In genomic region chr10:11823989-11824346, GRCh38 we compare ENCODE assay signal across 8 cellular contexts. TPM values are rescaled to one million over a fixed set of nuclear protein-coding genes. Genes with fewer than 3 reads are reported as not detected.
DNase-seq lines count a peak whose midpoint lies in the region; ATAC-seq, FAIRE-seq and TF ChIP-seq lines count a peak whose summit lies in the region.

No MANE protein-coding gene starts in this region.

- no peak for TF ChIP-seq CTCF in keratinocyte (optimal IDR thresholded peaks at IDR 0.05 in 1 of 3, IDR thresholded peaks at IDR 0.05 in 1 of 3, conservative IDR thresholded peaks at IDR 0.05 in 1 of 3; ENCODE audit: extremely low read depth in 1 of 3, insufficient read depth in 2 of 3, low read length in 3 of 3)
- no peak for TF ChIP-seq CTCF in suprapubic skin (IDR thresholded peaks at IDR 0.05)

- peaks cover 60% of the 10 kb centered on the region for H3K27me3 Mint-ChIP-seq in T-helper 2 cell treated with Interferon-gamma antibody and Interleukin-4, amounts not matched to agents 5 μg/mL and 100 μg/mL, for 36 hours (ENCODE audit: low read depth)
- H3K27me3 Mint-ChIP-seq in activated naive CD8-positive, alpha-beta T cell treated with anti-CD3 and anti-CD28 coated beads, Interleukin-2, amount 50 U/mL, for 24 hours, result peaks cover 51% of the 10 kb centered on the region

- peak overlapping the region; percentile 65 for H3K27ac ChIP-seq in keratinocyte (ENCODE audit: control insufficient read depth, insufficient read depth, low read length)
- H3K27ac ChIP-seq in suprapubic skin, result peak overlapping the region; percentile 80

- no peaks in the 10 kb centered on the region for H3K9me3 Mint-ChIP-seq in T-helper 2 cell treated with Interferon-gamma antibody and Interleukin-4, amounts not matched to agents 5 μg/mL and 100 μg/mL, for 36 hours
- no peaks in the 10 kb centered on the region for H3K9me3 Mint-ChIP-seq in activated naive CD8-positive, alpha-beta T cell treated with anti-CD3 and anti-CD28 coated beads, Interleukin-2, amount 50 U/mL, for 24 hours

- no peak for TF ChIP-seq POLR2A in suprapubic skin (IDR thresholded peaks at IDR 0.05)

- peaks cover 4% of the 10 kb centered on the region for H3K9me1 ChIP-seq in keratinocyte (ENCODE audit: control insufficient read depth, extremely low read depth, insufficient read depth, low read length)

- H3K4me1 Mint-ChIP-seq in T-helper 2 cell treated with Interferon-gamma antibody and Interleukin-4, amounts not matched to agents 5 μg/mL and 100 μg/mL, for 36 hours (ENCODE audit: low read depth), result peaks cover 8% of the 10 kb centered on the region
- peaks cover 12% of the 10 kb centered on the region for H3K4me1 Mint-ChIP-seq in activated naive CD8-positive, alpha-beta T cell treated with anti-CD3 and anti-CD28 coated beads, Interleukin-2, amount 50 U/mL, for 24 hours

- H3K79me2 ChIP-seq in keratinocyte (ENCODE audit: control insufficient read depth, insufficient read depth, low read length), result peaks cover 57% of the 10 kb centered on the region

- TF ChIP-seq EP300 in suprapubic skin (IDR thresholded peaks at IDR 0.05), result no peak

- peak overlapping the region; percentile 98 for H3K4me2 ChIP-seq in keratinocyte (ENCODE audit: control insufficient read depth, extremely low read depth, insufficient read depth, low read depth, low read length)

- H3K9me3 ChIP-seq in keratinocyte (ENCODE audit: control insufficient read depth, low read depth, low read length) (no peaks in the 10 kb centered on the region), suprapubic skin (no peaks in the 10 kb centered on the region)

- dilution Hi-C loops in keratinocyte (cut with MboI; ENCODE audit: extremely low pct_ligation_motif_present, low sequenced_read_pairs), result no loop called here

- no peak for DNase-seq in T-helper 2 cell treated with Interferon-gamma antibody and Interleukin-4, amounts not matched to agents 5 μg/mL and 100 μg/mL, for 36 hours (ENCODE audit: low spot score)
- DNase-seq in T-helper 2 cell (no peak), keratinocyte (ENCODE audit: low read depth, low spot score) (no peak), suprapubic skin (ENCODE audit: low spot score in 2 of 2) (no peak), anterior cingulate cortex (lab: John Stamatoyannopoulos, UW) (no peak), NCI-H1105 (lab: John Stamatoyannopoulos, UW) (no peak), NCI-H510A (lab: John Stamatoyannopoulos, UW) (no peak)
- DNase-seq in activated naive CD8-positive, alpha-beta T cell treated with anti-CD3 and anti-CD28 coated beads, Interleukin-2, amount 50 U/mL, for 24 hours, result no peak

- no peak overlapping the region for H3K27ac Mint-ChIP-seq in T-helper 2 cell treated with Interferon-gamma antibody and Interleukin-4, amounts not matched to agents 5 μg/mL and 100 μg/mL, for 36 hours
- peak overlapping the region; percentile 78 for H3K27ac Mint-ChIP-seq in activated naive CD8-positive, alpha-beta T cell treated with anti-CD3 and anti-CD28 coated beads, Interleukin-2, amount 50 U/mL, for 24 hours

- no peak overlapping the region for H2AFZ ChIP-seq in keratinocyte (ENCODE audit: control insufficient read depth, low read length)

- H3K4me1 ChIP-seq in keratinocyte (ENCODE audit: control insufficient read depth, extremely low read depth, insufficient read depth, low read length) (peaks cover 24% of the 10 kb centered on the region), suprapubic skin (peaks cover 33% of the 10 kb centered on the region)

- peak; percentile 29 for ATAC-seq in activated naive CD8-positive, alpha-beta T cell treated with anti-CD3 and anti-CD28 coated beads, Interleukin-2, amount 50 U/mL, for 24 hours

- H3K9ac ChIP-seq in keratinocyte (ENCODE audit: control insufficient read depth, extremely low read depth, insufficient read depth, low read length), result peak overlapping the region; percentile 84

- WGBS in suprapubic skin, result 12% methylated on average over 6 of the region's 6 CpGs

- H3K4me3 ChIP-seq in keratinocyte (ENCODE audit: control insufficient read depth in 2 of 3, extremely low read depth in 1 of 3, insufficient read depth in 2 of 3, low read depth in 1 of 3, low read length in 3 of 3) (peak overlapping the region; percentile 88 to 93 (median 92)), suprapubic skin (peak overlapping the region; percentile 88)

- no peak for FAIRE-seq in keratinocyte (lab: Jason Lieb, UNC)

- no peaks in the 10 kb centered on the region for H3K27me3 ChIP-seq in keratinocyte (ENCODE audit: control insufficient read depth, extremely low read depth, insufficient read depth, low read length)
- H3K27me3 ChIP-seq in suprapubic skin, result peaks cover 7% of the 10 kb centered on the region

- peaks cover 11% of the 10 kb centered on the region for H4K20me1 ChIP-seq in keratinocyte (ENCODE audit: control insufficient read depth, extremely low read depth, insufficient read depth, low read length)

- no peaks in the 10 kb centered on the region for H3K36me3 Mint-ChIP-seq in T-helper 2 cell treated with Interferon-gamma antibody and Interleukin-4, amounts not matched to agents 5 μg/mL and 100 μg/mL, for 36 hours (ENCODE audit: low read depth)
- no peaks in the 10 kb centered on the region for H3K36me3 Mint-ChIP-seq in activated naive CD8-positive, alpha-beta T cell treated with anti-CD3 and anti-CD28 coated beads, Interleukin-2, amount 50 U/mL, for 24 hours (ENCODE audit: low read depth)

- H3K4me3 Mint-ChIP-seq in T-helper 2 cell treated with Interferon-gamma antibody and Interleukin-4, amounts not matched to agents 5 μg/mL and 100 μg/mL, for 36 hours, result peak overlapping the region; percentile 75
- peak overlapping the region; percentile 78 for H3K4me3 Mint-ChIP-seq in activated naive CD8-positive, alpha-beta T cell treated with anti-CD3 and anti-CD28 coated beads, Interleukin-2, amount 50 U/mL, for 24 hours

- peaks cover 0 to 8% of the 10 kb centered on the region in 2 experiments for H3K36me3 ChIP-seq in keratinocyte (ENCODE audit: control insufficient read depth in 2 of 2, extremely low read depth in 1 of 2, insufficient read depth in 2 of 2, low read length in 2 of 2)
- no peaks in the 10 kb centered on the region for H3K36me3 ChIP-seq in suprapubic skin

RNA-seq across cellular contexts. Expression of gene PROSER2, which starts 0.8 kb away (rescaled TPM):
- 7.3 to 13.0 TPM (median 10.2 TPM) in 3 replicates for polyA plus RNA-seq in keratinocyte
- polyA plus RNA-seq in keratinocyte (2011; ENCODE audit: low read depth), result 14.9 TPM
- 6.2 and 10.5 TPM in 2 replicates for polyA plus RNA-seq in keratinocyte (2011; cell fraction: cytosol; rRNA removed)
- 11.8 and 14.4 TPM in 2 replicates for polyA plus RNA-seq in keratinocyte (2011; cell fraction: nucleus; rRNA removed)
- 12.9 and 25.7 TPM in 2 replicates for polyA plus RNA-seq in keratinocyte (2012; ENCODE audit: low replicate concordance)
- 4.8 to 20.4 TPM (median 6.0 TPM) in 3 replicates for polyA minus RNA-seq in keratinocyte
- polyA minus RNA-seq in keratinocyte (2011; cell fraction: cytosol; rRNA and poly(A)+ RNA removed), result 16.3 TPM
- polyA minus RNA-seq in keratinocyte (2011; cell fraction: nucleus; rRNA and poly(A)+ RNA removed), result 7.8 and 14.4 TPM in 2 replicates
- 1 to 10 TPM; 5.6 to 8.5 (median 6.3) TPM for total RNA-seq in suprapubic skin
